In genomic region chr3:64289622-64290021, GRCh38 we compare ENCODE assay signal across 31 cellular contexts.
"Had no signal": no experiment of that assay in that cellular context is flagged by ENCODE, and none has a peak within 500 bp of the region (broad histone marks: within the 10 kb centered on the region; RNA-seq: fewer than 3 reads in every experiment).

No MANE protein-coding gene starts in this region.

- DNase-seq: activated CD4-positive, alpha-beta memory T cell treated with anti-CD3 and anti-CD28 coated beads for 36 hours; activated CD4-positive, alpha-beta T cell treated with anti-CD3 and anti-CD28 coated beads for 36 hours; activated CD4-positive, alpha-beta T cell treated with anti-CD3 and anti-CD28 coated beads, Interleukin-2, amount 10 ng/mL, durations not matched to agents 24 days and 14 days; activated CD4-positive, CD25-positive, alpha-beta regulatory T cell; activated CD4-positive, CD25-positive, alpha-beta regulatory T cell treated with anti-CD3 and anti-CD28 coated beads, Interleukin-2, amount 50 U/mL, for 72 hours; activated CD8-positive, alpha-beta memory T cell treated with anti-CD3 and anti-CD28 coated beads, Interleukin-2, amount 10 ng/mL, durations not matched to agents 7 days and 5 days; activated CD8-positive, alpha-beta memory T cell treated with anti-CD3 and anti-CD28 coated beads, Interleukin-2, amount 50 U/mL, for 4 hours; activated CD8-positive, alpha-beta T cell treated with anti-CD3 and anti-CD28 coated beads, Interleukin-2, amount 10 ng/mL, durations not matched to agents 7 days and 5 days; activated gamma-delta T cell; activated naive CD4-positive, alpha-beta T cell; activated naive CD4-positive, alpha-beta T cell treated with anti-CD3 and anti-CD28 coated beads, Interleukin-2, amount 10 ng/mL, durations not matched to agents 7 days and 5 days; activated naive CD8-positive, alpha-beta T cell treated with anti-CD3 and anti-CD28 coated beads, Interleukin-2, amount 10 ng/mL, durations not matched to agents 7 days and 5 days; activated T-cell treated with anti-CD3 and anti-CD28 coated beads, Interleukin-2, amount 50 U/mL, for 1 hour; activated T-cell treated with anti-CD3 and anti-CD28 coated beads, Interleukin-2, amount 50 U/mL, for 72 hours; central memory CD4-positive, alpha-beta T cell; cerebellar nuclear complex; colonic mucosa; dorsolateral prefrontal cortex; effector memory CD4-positive, alpha-beta T cell; endodermal cell; foreskin keratinocyte; gastrocnemius medialis; glutamatergic neuron; heart left ventricle; T-cell; T-helper 9 cell had no signal

- H3K27ac ChIP-seq: ascending aorta, breast epithelium, cardiac muscle cell, colonic mucosa, dorsolateral prefrontal cortex, foreskin keratinocyte, gastrocnemius medialis, heart left ventricle had no signal

- ATAC-seq: activated CD4-positive, alpha-beta T cell treated with anti-CD3 and anti-CD28 coated beads for 36 hours; activated CD8-positive, alpha-beta memory T cell treated with anti-CD3 and anti-CD28 coated beads, Interleukin-2, amount 10 ng/mL, durations not matched to agents 7 days and 5 days; activated CD8-positive, alpha-beta T cell treated with anti-CD3 and anti-CD28 coated beads, Interleukin-2, amount 10 ng/mL, durations not matched to agents 7 days and 5 days; activated naive CD4-positive, alpha-beta T cell treated with anti-CD3 and anti-CD28 coated beads, Interleukin-2, amount 50 U/mL, for 72 hours; activated T-cell treated with anti-CD3 and anti-CD28 coated beads, Interleukin-2, amount 50 U/mL, for 72 hours; esophagus mucosa; foreskin keratinocyte; gastrocnemius medialis; heart left ventricle; T-cell had no signal

- H3K36me3 ChIP-seq: ascending aorta, breast epithelium, cardiac muscle cell, colonic mucosa, gastrocnemius medialis, heart left ventricle had no signal

- H3K4me1 ChIP-seq: ascending aorta, breast epithelium, colonic mucosa, gastrocnemius medialis had no signal

- H3K27me3 ChIP-seq: ascending aorta, breast epithelium, cardiac muscle cell, colonic mucosa, dorsolateral prefrontal cortex, foreskin keratinocyte, gastrocnemius medialis, heart left ventricle had no signal

- H3K4me3 ChIP-seq: ascending aorta, breast epithelium, cardiac muscle cell, colonic mucosa, dorsolateral prefrontal cortex, gastrocnemius medialis, heart left ventricle had no signal

- H3K9me3 ChIP-seq: ascending aorta, breast epithelium, colonic mucosa, gastrocnemius medialis, heart left ventricle had no signal
